ENCODE assay signal across 9 cellular contexts in genomic region chr22:42484506-42484905, GRCh38. TPM values are rescaled to one million over a fixed set of nuclear protein-coding genes. Genes with fewer than 3 reads are reported as not detected.
"Had no signal": no experiment of that assay in that cellular context is flagged by ENCODE, and none has a peak within 500 bp of the region (broad histone marks: within the 10 kb centered on the region; RNA-seq: fewer than 3 reads in every experiment).

No MANE protein-coding gene starts in this region.

- H2AFZ ChIP-seq: GM23248 had no signal

- H3K27ac Mint-ChIP-seq: HFFc6 had no signal

- H3K9me3 ChIP-seq: HAP-1 had no signal

- H3K4me3 Mint-ChIP-seq: HFFc6 had no signal

- H3K4me1 ChIP-seq: HAP-1 had no signal

- H3K9me3 Mint-ChIP-seq: HFFc6 had no signal

- ATAC-seq: HCT116 had no signal

- H3K9ac ChIP-seq: GM23248 had no signal

- DNase-seq: GM23248, GOT3, H7, HFFc6, IMR-90 had no signal

- H3K36me3 ChIP-seq: HAP-1 had no signal

- H3K4me3 ChIP-seq: GM23248, HAP-1 had no signal

- H3K27ac ChIP-seq: GM23248 had no signal

RNA-seq across cellular contexts. Expression of gene NFAM1, which starts 52.3 kb away (rescaled TPM):
- total RNA-seq: GM23248, H4, HFFc6, HT-29, IMR-90 had no signal
